Comparison of ENCODE assay signal across 1 cellular context in the genomic region with DNA sequence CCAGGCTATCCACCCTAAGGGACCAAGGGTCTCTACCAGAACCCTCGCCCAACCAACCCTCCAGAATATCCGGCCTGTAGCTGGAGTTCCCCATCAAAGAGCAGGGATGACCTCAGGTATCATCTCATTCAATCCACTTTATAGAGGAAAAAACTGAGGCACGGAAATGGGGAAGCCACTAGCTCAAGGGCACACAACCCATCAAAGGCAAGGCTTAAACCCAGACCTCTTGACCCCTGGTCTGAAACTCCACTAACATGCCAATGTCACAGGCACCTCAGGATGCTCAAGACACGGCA.
TF ChIP-seq lines count a peak whose summit lies in the region.

No MANE protein-coding gene starts in this region.

TF ChIP-seq in WTC11, 78 proteins besides CTCF, POLR2A, EP300 and RAD21 (continued from another document):
- TF ChIP-seq, protein P1, sequence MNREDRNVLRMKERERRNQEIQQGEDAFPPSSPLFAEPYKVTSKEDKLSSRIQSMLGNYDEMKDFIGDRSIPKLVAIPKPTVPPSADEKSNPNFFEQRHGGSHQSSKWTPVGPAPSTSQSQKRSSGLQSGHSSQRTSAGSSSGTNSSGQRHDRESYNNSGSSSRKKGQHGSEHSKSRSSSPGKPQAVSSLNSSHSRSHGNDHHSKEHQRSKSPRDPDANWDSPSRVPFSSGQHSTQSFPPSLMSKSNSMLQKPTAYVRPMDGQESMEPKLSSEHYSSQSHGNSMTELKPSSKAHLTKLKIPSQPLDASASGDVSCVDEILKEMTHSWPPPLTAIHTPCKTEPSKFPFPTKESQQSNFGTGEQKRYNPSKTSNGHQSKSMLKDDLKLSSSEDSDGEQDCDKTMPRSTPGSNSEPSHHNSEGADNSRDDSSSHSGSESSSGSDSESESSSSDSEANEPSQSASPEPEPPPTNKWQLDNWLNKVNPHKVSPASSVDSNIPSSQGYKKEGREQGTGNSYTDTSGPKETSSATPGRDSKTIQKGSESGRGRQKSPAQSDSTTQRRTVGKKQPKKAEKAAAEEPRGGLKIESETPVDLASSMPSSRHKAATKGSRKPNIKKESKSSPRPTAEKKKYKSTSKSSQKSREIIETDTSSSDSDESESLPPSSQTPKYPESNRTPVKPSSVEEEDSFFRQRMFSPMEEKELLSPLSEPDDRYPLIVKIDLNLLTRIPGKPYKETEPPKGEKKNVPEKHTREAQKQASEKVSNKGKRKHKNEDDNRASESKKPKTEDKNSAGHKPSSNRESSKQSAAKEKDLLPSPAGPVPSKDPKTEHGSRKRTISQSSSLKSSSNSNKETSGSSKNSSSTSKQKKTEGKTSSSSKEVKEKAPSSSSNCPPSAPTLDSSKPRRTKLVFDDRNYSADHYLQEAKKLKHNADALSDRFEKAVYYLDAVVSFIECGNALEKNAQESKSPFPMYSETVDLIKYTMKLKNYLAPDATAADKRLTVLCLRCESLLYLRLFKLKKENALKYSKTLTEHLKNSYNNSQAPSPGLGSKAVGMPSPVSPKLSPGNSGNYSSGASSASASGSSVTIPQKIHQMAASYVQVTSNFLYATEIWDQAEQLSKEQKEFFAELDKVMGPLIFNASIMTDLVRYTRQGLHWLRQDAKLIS (CRISPR knock-in tag; IDR thresholded peaks at IDR 0.05; ENCODE audit: borderline replicate concordance) = no peak
- TF ChIP-seq, protein P2, sequence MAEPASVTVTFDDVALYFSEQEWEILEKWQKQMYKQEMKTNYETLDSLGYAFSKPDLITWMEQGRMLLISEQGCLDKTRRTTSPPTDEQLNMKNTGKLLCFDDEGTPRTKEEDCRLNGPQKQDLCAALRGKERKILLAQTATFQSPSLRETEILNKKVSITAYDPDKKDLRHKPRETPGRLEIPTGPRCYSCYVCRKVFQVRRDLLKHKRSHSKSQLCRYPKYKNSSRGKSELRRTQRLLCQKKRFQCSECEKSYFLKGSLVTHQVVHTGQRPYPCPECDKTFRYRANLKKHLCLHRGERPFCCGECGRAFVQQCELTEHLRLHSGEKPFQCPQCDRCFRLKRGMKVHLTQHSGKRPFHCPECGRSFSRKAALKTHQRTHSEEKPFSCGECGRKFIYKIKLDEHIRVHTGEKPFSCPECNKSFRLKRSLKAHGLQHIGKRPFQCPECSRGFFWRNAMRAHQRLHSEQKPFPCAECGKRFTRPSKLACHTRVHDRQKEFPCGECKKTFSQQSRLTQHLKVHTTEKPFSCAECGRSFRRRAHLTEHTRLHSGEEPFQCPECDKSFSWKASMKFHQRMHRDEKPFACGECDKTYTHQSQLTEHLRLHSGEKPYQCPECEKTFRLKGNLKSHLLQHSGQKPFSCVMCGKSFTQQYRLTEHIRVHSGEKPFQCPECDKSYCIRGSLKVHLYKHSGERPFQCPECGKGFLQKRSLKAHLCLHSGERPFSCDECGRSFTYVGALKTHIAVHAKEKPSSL (CRISPR knock-in tag; conservative IDR thresholded peaks at IDR 0.05) = no peak
- TF ChIP-seq TEAD4 (CRISPR knock-in tag; IDR thresholded peaks at IDR 0.05) = no peak
- TF ChIP-seq GTF2I (CRISPR knock-in tag; conservative IDR thresholded peaks at IDR 0.05) = no peak
- no peak for TF ChIP-seq ESRRA (CRISPR knock-in tag; IDR thresholded peaks at IDR 0.05; ENCODE audit: borderline replicate concordance)
- TF ChIP-seq ZNF671 (CRISPR knock-in tag; IDR thresholded peaks at IDR 0.05) = no peak
- no peak for TF ChIP-seq JAZF1 (CRISPR knock-in tag; IDR thresholded peaks at IDR 0.05)
- no peak for TF ChIP-seq ZNF396 (CRISPR knock-in tag; IDR thresholded peaks at IDR 0.05; ENCODE audit: borderline replicate concordance)
- no peak for TF ChIP-seq ZNF263 (CRISPR knock-in tag; IDR thresholded peaks at IDR 0.05; ENCODE audit: low read depth)
- TF ChIP-seq CREM (CRISPR knock-in tag; IDR thresholded peaks at IDR 0.05) = no peak
- no peak for TF ChIP-seq CBFB (CRISPR knock-in tag; IDR thresholded peaks at IDR 0.05; ENCODE audit: low read depth)
- TF ChIP-seq, protein P3, sequence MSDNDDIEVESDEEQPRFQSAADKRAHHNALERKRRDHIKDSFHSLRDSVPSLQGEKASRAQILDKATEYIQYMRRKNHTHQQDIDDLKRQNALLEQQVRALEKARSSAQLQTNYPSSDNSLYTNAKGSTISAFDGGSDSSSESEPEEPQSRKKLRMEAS (CRISPR knock-in tag; IDR thresholded peaks at IDR 0.05) = no peak
- TF ChIP-seq ZNF138 (CRISPR knock-in tag; conservative IDR thresholded peaks at IDR 0.05) = no peak
- no peak for TF ChIP-seq MYBL2 (CRISPR knock-in tag; IDR thresholded peaks at IDR 0.05)
